In genomic region chr3:4978259-4978965, GRCh38 we compare ENCODE assay signal across 1 cellular context.
A peak's percentile ranks its signal among the peaks of the same experiment; 100 is the strongest.
TF ChIP-seq lines count a peak whose summit lies in the region.

No MANE protein-coding gene starts in this region.

TF ChIP-seq in SK-N-SH, 30 proteins besides CTCF, POLR2A, EP300 and RAD21 (continued from another document):
- TF ChIP-seq REST (IDR thresholded peaks at IDR 0.05; ENCODE audit: low read depth, low read length): peak; percentile 71; the same call in 1 of the 2 replicates
- TF ChIP-seq SMC3 (IDR thresholded peaks at IDR 0.05; ENCODE audit: low read depth, low read length): 0 out of 2 replicates have a peak, but pooled peaks have one; percentile 15
- no peak for TF ChIP-seq RCOR1 (IDR thresholded peaks at IDR 0.05; ENCODE audit: low read length)
- TF ChIP-seq TAF1 (IDR thresholded peaks at IDR 0.05; ENCODE audit: borderline replicate concordance, low read depth, low read length): no peak; the same call in 1 of the 2 replicates
- TF ChIP-seq CHD2 (IDR thresholded peaks at IDR 0.05; ENCODE audit: low read length, partially characterized antibody): peak; percentile 75
- TF ChIP-seq TEAD4 (IDR thresholded peaks at IDR 0.05; ENCODE audit: borderline replicate concordance, insufficient read depth): peak; percentile 64
- no peak; the same call in 1 of the 2 replicates for TF ChIP-seq NRF1 (IDR thresholded peaks at IDR 0.05; ENCODE audit: low read depth, low read length)
- TF ChIP-seq ELF1 (IDR thresholded peaks at IDR 0.05): peak; percentile 47
- peak; percentile 66; the same call in 1 of the 2 replicates for TF ChIP-seq RXRA (IDR thresholded peaks at IDR 0.05; ENCODE audit: borderline replicate concordance, low read depth)
- TF ChIP-seq EZH2phosphoT487 (IDR thresholded peaks at IDR 0.05; ENCODE audit: borderline replicate concordance, low read depth): no peak
- peak; percentile 17; the same call in 1 of the 2 replicates for TF ChIP-seq FOSL2 (IDR thresholded peaks at IDR 0.05; ENCODE audit: borderline replicate concordance, low read depth)
- no peak for TF ChIP-seq GATA2 (CRISPR knock-in tag; IDR thresholded peaks at IDR 0.05)
- no peak for TF ChIP-seq IRF3 (IDR thresholded peaks at IDR 0.05; ENCODE audit: low read depth, low read length)
- TF ChIP-seq RFX5 (IDR thresholded peaks at IDR 0.05; ENCODE audit: low read length): no peak
- peak; percentile 33 for TF ChIP-seq JUND (IDR thresholded peaks at IDR 0.05)
- TF ChIP-seq ZBTB33 (IDR thresholded peaks at IDR 0.05; ENCODE audit: borderline replicate concordance, low read depth): peak; percentile 54; the same call in 1 of the 2 replicates
- peak; percentile 71; the same call in 1 of the 2 replicates for TF ChIP-seq USF1 (IDR thresholded peaks at IDR 0.05; ENCODE audit: borderline replicate concordance, low read depth)
- TF ChIP-seq POLR2AphosphoS5 (IDR thresholded peaks at IDR 0.05; ENCODE audit: low read depth, low read length): peak; percentile 45
- peak; percentile 81 for TF ChIP-seq NFIC (IDR thresholded peaks at IDR 0.05; ENCODE audit: borderline replicate concordance)
- no peak for TF ChIP-seq YY1 (IDR thresholded peaks at IDR 0.05; ENCODE audit: low read depth)
- 0 out of 2 replicates have a peak, but pooled peaks have one; percentile 47 for TF ChIP-seq FOXM1 (IDR thresholded peaks at IDR 0.05; ENCODE audit: low read depth)
- no peak for TF ChIP-seq USF2 (IDR thresholded peaks at IDR 0.05; ENCODE audit: borderline replicate concordance, low read depth, low read length)
- peak; percentile 75; the same call in 1 of the 2 replicates for TF ChIP-seq SIN3A (IDR thresholded peaks at IDR 0.05; ENCODE audit: borderline replicate concordance, low read depth, low read length)
- TF ChIP-seq MAX (IDR thresholded peaks at IDR 0.05; ENCODE audit: low read depth): peak; percentile 84; the same call in 1 of the 2 replicates
- no peak; the same call in 1 of the 2 replicates for TF ChIP-seq MEF2A (IDR thresholded peaks at IDR 0.05; ENCODE audit: borderline replicate concordance, low read depth)
